1 cellular context compared by ENCODE assay signal in the genomic region with DNA sequence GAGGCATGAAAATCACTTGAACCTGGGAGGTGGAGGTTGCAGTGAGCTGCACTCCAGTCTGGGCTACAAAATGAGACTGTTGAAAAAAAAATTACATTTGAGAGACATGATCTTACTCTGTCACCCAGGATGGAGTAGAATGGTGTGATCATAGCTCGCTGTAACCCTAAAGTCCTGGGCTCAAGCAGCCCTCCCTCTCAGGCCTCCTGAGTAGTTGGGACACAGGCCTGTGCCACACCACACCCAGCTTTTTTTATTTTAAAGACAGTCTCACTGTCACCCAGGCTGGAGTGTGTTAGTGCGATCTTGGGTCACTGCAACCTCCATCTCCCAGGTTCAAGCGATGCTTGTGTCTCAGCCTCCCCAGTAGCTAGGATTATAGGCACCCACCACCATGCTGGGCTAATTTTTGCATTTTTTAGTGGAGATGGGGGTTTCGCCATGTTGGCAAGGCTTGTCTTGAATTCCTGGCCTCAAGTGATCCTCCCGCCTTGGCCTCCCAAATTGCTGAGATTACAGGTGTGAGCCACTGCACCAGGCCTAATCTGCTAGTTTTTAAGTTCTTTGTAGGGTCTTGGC.
TF ChIP-seq lines count a peak whose summit lies in the region.

No MANE protein-coding gene starts in this region.

TF ChIP-seq in WTC11, 78 proteins besides CTCF, POLR2A, EP300 and RAD21:
- TF ChIP-seq SP1 (CRISPR knock-in tag; conservative IDR thresholded peaks at IDR 0.05) (0 out of 2 replicates have a peak, but pooled peaks have one; percentile 32), NFATC4 (CRISPR knock-in tag; IDR thresholded peaks at IDR 0.05) (0 out of 2 replicates have a peak, but pooled peaks have one; percentile 0), PRRX2 (CRISPR knock-in tag; IDR thresholded peaks at IDR 0.05) (peak; percentile 20), ZNF532 (CRISPR knock-in tag; IDR thresholded peaks at IDR 0.05; ENCODE audit: borderline replicate concordance) (peak; percentile 83; the same call in 1 of the 2 replicates), EMX1 (CRISPR knock-in tag; IDR thresholded peaks at IDR 0.05) (peak; percentile 90; the same call in 1 of the 2 replicates), GTF2I (CRISPR knock-in tag; conservative IDR thresholded peaks at IDR 0.05) (no peak), ZNF671 (CRISPR knock-in tag; IDR thresholded peaks at IDR 0.05) (peak; percentile 84), AR (CRISPR knock-in tag; IDR thresholded peaks at IDR 0.05) (peak; percentile 54; the same call in 1 of the 2 replicates), E2F4 (CRISPR knock-in tag; IDR thresholded peaks at IDR 0.05; ENCODE audit: borderline replicate concordance, low read depth) (no peak)
- TF ChIP-seq, protein P1, sequence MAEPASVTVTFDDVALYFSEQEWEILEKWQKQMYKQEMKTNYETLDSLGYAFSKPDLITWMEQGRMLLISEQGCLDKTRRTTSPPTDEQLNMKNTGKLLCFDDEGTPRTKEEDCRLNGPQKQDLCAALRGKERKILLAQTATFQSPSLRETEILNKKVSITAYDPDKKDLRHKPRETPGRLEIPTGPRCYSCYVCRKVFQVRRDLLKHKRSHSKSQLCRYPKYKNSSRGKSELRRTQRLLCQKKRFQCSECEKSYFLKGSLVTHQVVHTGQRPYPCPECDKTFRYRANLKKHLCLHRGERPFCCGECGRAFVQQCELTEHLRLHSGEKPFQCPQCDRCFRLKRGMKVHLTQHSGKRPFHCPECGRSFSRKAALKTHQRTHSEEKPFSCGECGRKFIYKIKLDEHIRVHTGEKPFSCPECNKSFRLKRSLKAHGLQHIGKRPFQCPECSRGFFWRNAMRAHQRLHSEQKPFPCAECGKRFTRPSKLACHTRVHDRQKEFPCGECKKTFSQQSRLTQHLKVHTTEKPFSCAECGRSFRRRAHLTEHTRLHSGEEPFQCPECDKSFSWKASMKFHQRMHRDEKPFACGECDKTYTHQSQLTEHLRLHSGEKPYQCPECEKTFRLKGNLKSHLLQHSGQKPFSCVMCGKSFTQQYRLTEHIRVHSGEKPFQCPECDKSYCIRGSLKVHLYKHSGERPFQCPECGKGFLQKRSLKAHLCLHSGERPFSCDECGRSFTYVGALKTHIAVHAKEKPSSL (CRISPR knock-in tag; conservative IDR thresholded peaks at IDR 0.05) = no peak
